ENCODE assay signal across 18 cellular contexts in genomic region chrX:101993335-101993734, GRCh38.
"Had no signal": no experiment of that assay in that cellular context is flagged by ENCODE, and none has a peak within 500 bp of the region (broad histone marks: within the 10 kb centered on the region; RNA-seq: fewer than 3 reads in every experiment).

No MANE protein-coding gene starts in this region.

- H3K4me1 ChIP-seq: esophagus muscularis mucosa, foreskin keratinocyte, gastroesophageal sphincter, heart right ventricle, left lung, lower lobe of right lung had no signal

- H3K4me3 ChIP-seq: coronary artery, dorsolateral prefrontal cortex, esophagus muscularis mucosa, gastroesophageal sphincter, heart right ventricle, left lung, lower lobe of right lung, mucosa of descending colon had no signal

- H3K9me3 ChIP-seq: esophagus muscularis mucosa, gastroesophageal sphincter, left lung, lower lobe of right lung, mucosa of descending colon had no signal

- FAIRE-seq: frontal cortex, keratinocyte had no signal

- DNase-seq: dermis blood vessel endothelial cell; dorsolateral prefrontal cortex; effector CD4-positive, alpha-beta T cell; effector memory CD4-positive, alpha-beta T cell; foreskin keratinocyte; heart right ventricle; hippocampal formation; left cardiac atrium; left lung; left ventricle myocardium superior; lower lobe of right lung; mesenchymal stem cell; mucosa of descending colon had no signal

- H3K27ac ChIP-seq: coronary artery, dorsolateral prefrontal cortex, esophagus muscularis mucosa, foreskin keratinocyte, gastroesophageal sphincter, heart right ventricle, left lung, lower lobe of right lung had no signal

- H3K27me3 ChIP-seq: esophagus muscularis mucosa, foreskin keratinocyte, gastroesophageal sphincter, left lung had no signal

- ATAC-seq: foreskin keratinocyte, gastroesophageal sphincter, heart right ventricle, left cardiac atrium, left lung, left ventricle myocardium superior, lower lobe of right lung, mucosa of descending colon had no signal

- H3K36me3 ChIP-seq: esophagus muscularis mucosa, gastroesophageal sphincter, heart right ventricle, left lung, lower lobe of right lung had no signal
